Comparison of ENCODE assay signal across 11 cellular contexts in the genomic region with DNA sequence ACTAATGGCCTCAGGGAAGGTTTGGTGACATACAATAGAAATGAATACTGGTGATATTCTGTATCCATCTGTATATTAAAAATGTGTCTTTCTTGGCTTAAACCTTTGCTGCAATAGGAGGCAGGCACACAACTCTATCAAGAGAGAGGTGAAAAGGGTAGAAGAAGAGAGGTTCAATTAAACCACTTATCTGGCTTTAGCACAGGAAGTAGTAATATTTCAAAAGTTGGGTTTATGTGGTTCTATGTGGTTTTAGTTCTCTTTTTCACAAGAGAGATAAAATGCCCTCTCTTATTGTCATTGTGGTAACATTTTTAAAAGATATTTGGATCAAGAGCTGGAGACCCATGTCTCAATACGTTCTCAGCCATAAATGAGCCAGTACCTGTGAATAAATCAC.
DNase-seq lines count a peak whose midpoint lies in the region; ATAC-seq, FAIRE-seq and TF ChIP-seq lines count a peak whose summit lies in the region.
"Had no signal": no experiment of that assay in that cellular context is flagged by ENCODE, and none has a peak within 500 bp of the region (broad histone marks: within the 10 kb centered on the region; RNA-seq: fewer than 3 reads in every experiment).

No MANE protein-coding gene starts in this region.

- no peak for TF ChIP-seq CTCF in SU-DHL-6 (IDR thresholded peaks at IDR 0.05; ENCODE audit: insufficient read depth, low read length, poor library complexity, severe bottlenecking)
- no peak for TF ChIP-seq CTCF in D721Med (IDR thresholded peaks at IDR 0.05; ENCODE audit: insufficient read depth, missing control alignments)
- TF ChIP-seq CTCF in ascending aorta (IDR thresholded peaks at IDR 0.05), result no peak
- no peak for TF ChIP-seq CTCF in thyroid gland (IDR thresholded peaks at IDR 0.05)

- peaks cover 30% of the 10 kb centered on the region for H3K36me3 Mint-ChIP-seq in activated CD8-positive, alpha-beta memory T cell treated with anti-CD3 and anti-CD28 coated beads, Interleukin-2, amount 10 ng/mL, durations not matched to agents 7 days and 5 days
- H3K36me3 Mint-ChIP-seq in stimulated activated effector memory CD8-positive, alpha-beta T cell treated with anti-CD3 and anti-CD28 coated beads, Interleukin-12 subunit alpha, Interleukin-12 subunit beta, amount 100 ng/mL, for 72 hours, result no peaks in the 10 kb centered on the region

- H3K4me1 ChIP-seq in ascending aorta (no peaks in the 10 kb centered on the region), thyroid gland (no peaks in the 10 kb centered on the region)
- H3K4me1 ChIP-seq: HAP-1, sigmoid colon had no signal

- no peak for TF ChIP-seq POLR2A in thyroid gland (IDR thresholded peaks at IDR 0.05)

- CTCF ChIA-PET in activated CD8-positive, alpha-beta memory T cell treated with anti-CD3 and anti-CD28 coated beads, Interleukin-2, amount 10 ng/mL, durations not matched to agents 7 days and 5 days (lab: Charles Lee), result interaction anchor here (0.6 kb wide), 1 partner anchor 60 kb away, joined by 3 read pairs; no protein-coding TSS in a partner anchor

- no peaks in the 10 kb centered on the region for H4K20me1 ChIP-seq in SU-DHL-6 (ENCODE audit: low read depth, low read length)

- H3K27me3 ChIP-seq in SU-DHL-6 (ENCODE audit: low read length) (no peaks in the 10 kb centered on the region), ascending aorta (no peaks in the 10 kb centered on the region), thyroid gland (no peaks in the 10 kb centered on the region)
- H3K27me3 ChIP-seq: sigmoid colon had no signal

- FAIRE-seq in D721Med (lab: Jason Lieb, UNC), result no peak

- peaks cover 18% of the 10 kb centered on the region for H3K9me3 Mint-ChIP-seq in activated CD8-positive, alpha-beta memory T cell treated with anti-CD3 and anti-CD28 coated beads, Interleukin-2, amount 10 ng/mL, durations not matched to agents 7 days and 5 days (ENCODE audit: low read depth)
- peaks cover 7% of the 10 kb centered on the region for H3K9me3 Mint-ChIP-seq in stimulated activated effector memory CD8-positive, alpha-beta T cell treated with anti-CD3 and anti-CD28 coated beads, Interleukin-12 subunit alpha, Interleukin-12 subunit beta, amount 100 ng/mL, for 72 hours

- no peak overlapping the region for H3K9ac ChIP-seq in SU-DHL-6 (ENCODE audit: low read length)

- no peak overlapping the region for H2AFZ ChIP-seq in SU-DHL-6 (ENCODE audit: low read depth, low read length, severe bottlenecking)

- H3K4me3 Mint-ChIP-seq in activated CD8-positive, alpha-beta memory T cell treated with anti-CD3 and anti-CD28 coated beads, Interleukin-2, amount 10 ng/mL, durations not matched to agents 7 days and 5 days, result no peak overlapping the region
- no peak overlapping the region for H3K4me3 Mint-ChIP-seq in stimulated activated effector memory CD8-positive, alpha-beta T cell treated with anti-CD3 and anti-CD28 coated beads, Interleukin-12 subunit alpha, Interleukin-12 subunit beta, amount 100 ng/mL, for 72 hours
- H3K4me3 Mint-ChIP-seq: activated CD4-positive, alpha-beta T cell treated with anti-CD3 and anti-CD28 coated beads for 36 hours had no signal

- no peaks in the 10 kb centered on the region for H3F3A ChIP-seq in SU-DHL-6 (ENCODE audit: insufficient read depth)

- H3K4me3 ChIP-seq in SU-DHL-6 (ENCODE audit: insufficient read depth, low read length, poor library complexity, severe bottlenecking) (no peak overlapping the region), ascending aorta (no peak overlapping the region), thyroid gland (replicated peaks in 1 of 3) (no peak overlapping the region)
- H3K4me3 ChIP-seq: HAP-1, sigmoid colon had no signal

- intact Hi-C loops in ascending aorta (cut with DNase I), result no loop called here
- intact Hi-C loops in thyroid gland (cut with DNase I), result no loop called here

- H3K27ac Mint-ChIP-seq in activated CD8-positive, alpha-beta memory T cell treated with anti-CD3 and anti-CD28 coated beads, Interleukin-2, amount 10 ng/mL, durations not matched to agents 7 days and 5 days, result no peak overlapping the region
- no peak overlapping the region for H3K27ac Mint-ChIP-seq in stimulated activated effector memory CD8-positive, alpha-beta T cell treated with anti-CD3 and anti-CD28 coated beads, Interleukin-12 subunit alpha, Interleukin-12 subunit beta, amount 100 ng/mL, for 72 hours
- H3K27ac Mint-ChIP-seq: activated CD4-positive, alpha-beta T cell treated with anti-CD3 and anti-CD28 coated beads for 36 hours had no signal

- peaks cover 6% of the 10 kb centered on the region; the same call in 1 of the 2 replicates for H3K9me3 ChIP-seq in SU-DHL-6 (ENCODE audit: insufficient read depth, low read length)
- peaks cover 0 to 5% of the 10 kb centered on the region in 2 donors for H3K9me3 ChIP-seq in ascending aorta
- H3K9me3 ChIP-seq in thyroid gland, result no peaks in the 10 kb centered on the region
- H3K9me3 ChIP-seq: HAP-1 had no signal

- no peaks in the 10 kb centered on the region for H3K27me3 Mint-ChIP-seq in activated CD8-positive, alpha-beta memory T cell treated with anti-CD3 and anti-CD28 coated beads, Interleukin-2, amount 10 ng/mL, durations not matched to agents 7 days and 5 days
- H3K27me3 Mint-ChIP-seq: activated CD4-positive, alpha-beta T cell treated with anti-CD3 and anti-CD28 coated beads for 36 hours had no signal

- DNase-seq in activated CD8-positive, alpha-beta memory T cell treated with anti-CD3 and anti-CD28 coated beads, Interleukin-2, amount 10 ng/mL, durations not matched to agents 7 days and 5 days, result no peak
- no peak for DNase-seq in activated CD8-positive, alpha-beta memory T cell treated with anti-CD3 and anti-CD28 coated beads, Interleukin-2, amount 50 U/mL, for 48 hours
- no peak for DNase-seq in stimulated activated effector memory CD8-positive, alpha-beta T cell treated with anti-CD3 and anti-CD28 coated beads, Interleukin-12 subunit alpha, Interleukin-12 subunit beta, amount 100 ng/mL, for 72 hours (ENCODE audit: low spot score in 2 of 2)
- DNase-seq in D721Med (ENCODE audit: insufficient read length, low spot score) (no peak), ascending aorta (ENCODE audit: low spot score in 2 of 2) (no peak), thyroid gland (no peak)
- DNase-seq: sigmoid colon had no signal

- peaks cover 21% of the 10 kb centered on the region for H3K4me1 Mint-ChIP-seq in activated CD8-positive, alpha-beta memory T cell treated with anti-CD3 and anti-CD28 coated beads, Interleukin-2, amount 10 ng/mL, durations not matched to agents 7 days and 5 days
- H3K4me1 Mint-ChIP-seq in stimulated activated effector memory CD8-positive, alpha-beta T cell treated with anti-CD3 and anti-CD28 coated beads, Interleukin-12 subunit alpha, Interleukin-12 subunit beta, amount 100 ng/mL, for 72 hours, result peaks cover 32% of the 10 kb centered on the region

- H3K36me3 ChIP-seq in SU-DHL-6 (ENCODE audit: low read length) (no peaks in the 10 kb centered on the region), ascending aorta (no peaks in the 10 kb centered on the region), thyroid gland (no peaks in the 10 kb centered on the region)
- H3K36me3 ChIP-seq: HAP-1, sigmoid colon had no signal

- H3K27ac ChIP-seq in SU-DHL-6 (ENCODE audit: low read depth, low read length) (no peak overlapping the region), ascending aorta (no peak overlapping the region), thyroid gland (no peak overlapping the region)
- H3K27ac ChIP-seq: sigmoid colon had no signal

- ATAC-seq in activated CD8-positive, alpha-beta memory T cell treated with anti-CD3 and anti-CD28 coated beads, Interleukin-2, amount 10 ng/mL, durations not matched to agents 7 days and 5 days, result peak; percentile 30
- peak; percentile 55 for ATAC-seq in HG03432 (IDR thresholded peaks at IDR 0.05; ENCODE audit: unreplicated experiment)
- peak; percentile 58 for ATAC-seq in stimulated activated effector memory CD8-positive, alpha-beta T cell treated with anti-CD3 and anti-CD28 coated beads, Interleukin-12 subunit alpha, Interleukin-12 subunit beta, amount 100 ng/mL, for 72 hours

- H3K79me2 ChIP-seq in SU-DHL-6 (ENCODE audit: insufficient read depth, low read length), result no peaks in the 10 kb centered on the region

- no peaks in the 10 kb centered on the region for H3K9me2 ChIP-seq in SU-DHL-6 (replicated peaks; ENCODE audit: insufficient read depth, low read length)

- 83 to 91% methylated on average over 1 of the region's 1 CpG for WGBS in thyroid gland, 2 donors

- peak overlapping the region; percentile 0 for H3K4me2 ChIP-seq in SU-DHL-6 (ENCODE audit: low read depth, low read length, poor library complexity, severe bottlenecking)
